Comparison of ENCODE assay signal across 25 cellular contexts in the genomic region with DNA sequence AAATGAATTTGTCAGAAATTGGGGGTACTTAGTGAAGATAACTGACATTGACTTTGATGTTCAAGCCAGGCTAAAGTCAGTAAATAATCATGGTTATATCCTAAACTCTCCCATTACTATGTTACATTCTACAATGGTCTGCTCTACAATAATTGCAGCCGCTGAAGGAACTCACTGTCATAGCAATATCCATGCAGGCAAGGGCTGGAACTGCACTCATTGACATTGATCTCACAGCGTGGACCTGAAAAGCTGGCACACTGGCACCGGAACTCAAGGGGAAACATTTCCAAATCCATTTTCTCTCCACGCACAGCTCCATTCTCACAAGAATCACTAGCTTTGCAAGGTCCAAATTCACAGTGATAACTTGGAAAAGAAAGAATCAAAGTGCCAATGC.
"Had no signal": no experiment of that assay in that cellular context is flagged by ENCODE, and none has a peak within 500 bp of the region (broad histone marks: within the 10 kb centered on the region; RNA-seq: fewer than 3 reads in every experiment).

No MANE protein-coding gene starts in this region.

- DNase-seq: activated CD4-positive, alpha-beta T cell treated with anti-CD3 and anti-CD28 coated beads, Interleukin-2, amount 10 ng/mL, durations not matched to agents 24 days and 14 days; activated CD4-positive, alpha-beta T cell treated with anti-CD3 and anti-CD28 coated beads, Interleukin-2, amount 50 U/mL, for 4 hours; activated CD8-positive, alpha-beta T cell treated with anti-CD3 and anti-CD28 coated beads for 36 hours; activated effector memory CD4-positive, alpha-beta T cell treated with anti-CD3 and anti-CD28 coated beads, Interleukin-2, amount 50 U/mL, for 16 hours; activated naive CD4-positive, alpha-beta T cell; activated naive CD8-positive, alpha-beta T cell treated with anti-CD3 and anti-CD28 coated beads, Interleukin-2, amount 10 ng/mL, durations not matched to agents 7 days and 5 days; activated T-cell treated with anti-CD3 and anti-CD28 coated beads, Interleukin-2, amount 50 U/mL, for 1 hour; activated T-cell treated with anti-CD3 and anti-CD28 coated beads, Interleukin-2, amount 50 U/mL, for 72 hours; amygdala; colonic mucosa; MG63; MV-4-11; NCI-H1092; NCI-H1436 treated with DMSO at 0.1 percent for 48 hours; NCI-H187 treated with DMSO at 0.1 percent for 48 hours; NCI-H2081; NCI-H2171 treated with DMSO at 0.1 percent for 48 hours; NCI-H2227 treated with DMSO at 0.1 percent for 48 hours; NCI-H446; NCI-H510A treated with DMSO at 0.1 percent for 48 hours; NCI-H69; OCI-M1; Right ventricle myocardium superior; T1000 had no signal

- ATAC-seq: activated CD8-positive, alpha-beta T cell treated with anti-CD3 and anti-CD28 coated beads for 36 hours; activated T-cell treated with anti-CD3 and anti-CD28 coated beads, Interleukin-2, amount 50 U/mL, for 72 hours; activated T-helper 17 cell treated with anti-CD3 and anti-CD28 coated beads, Interleukin-2, amount 50 U/mL, for 72 hours had no signal
